Comparison of ENCODE assay signal across 29 cellular contexts in the genomic region with DNA sequence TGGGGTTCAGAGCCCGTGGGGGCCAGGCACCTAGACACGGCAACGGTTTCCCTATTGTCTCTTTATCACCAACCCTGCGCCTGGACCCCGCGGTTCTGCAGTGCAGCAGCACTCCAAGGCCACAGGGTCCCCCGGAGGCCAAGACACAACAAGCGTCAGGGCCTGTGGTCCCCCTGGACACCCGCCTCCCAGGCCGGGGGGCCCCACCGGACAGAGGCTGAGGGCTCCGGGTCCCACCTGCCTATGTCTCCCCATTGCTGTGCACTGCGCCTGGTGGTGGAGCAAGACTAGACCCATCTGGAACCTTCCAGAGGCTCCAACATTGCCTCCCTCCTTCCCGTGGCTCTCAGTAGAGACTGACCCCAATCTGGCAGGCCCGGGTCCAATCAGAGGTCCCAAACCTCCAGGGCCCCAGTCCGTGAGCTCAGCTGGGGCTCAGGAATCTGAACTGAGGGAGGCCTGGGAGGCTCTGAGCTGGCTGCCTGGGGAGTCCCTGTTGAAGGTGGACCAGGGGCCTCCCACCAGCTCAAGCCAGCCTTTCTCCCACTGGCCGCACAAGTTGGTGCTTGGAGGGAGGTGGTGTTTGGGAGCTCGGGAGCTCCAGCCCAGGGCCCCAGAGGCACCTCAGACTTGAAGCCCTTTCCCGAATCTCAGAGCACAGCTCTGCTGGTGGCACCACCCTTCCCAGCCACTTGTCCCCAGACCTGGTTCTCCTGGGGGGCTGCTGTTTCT. TPM values are rescaled to one million over a fixed set of nuclear protein-coding genes. Genes with fewer than 3 reads are reported as not detected.
"Had no signal": no experiment of that assay in that cellular context is flagged by ENCODE, and none has a peak within 500 bp of the region (broad histone marks: within the 10 kb centered on the region; RNA-seq: fewer than 3 reads in every experiment).

No MANE protein-coding gene starts in this region.

- ATAC-seq: activated T-helper 17 cell treated with anti-CD3 and anti-CD28 coated beads, Interleukin-2, amount 50 U/mL, for 72 hours; body of pancreas had no signal

- H3K4me3 ChIP-seq: ascending aorta, body of pancreas had no signal

- DNase-seq: activated CD4-positive, alpha-beta memory T cell treated with anti-CD3 and anti-CD28 coated beads, Interleukin-2, amount 10 ng/mL, durations not matched to agents 7 days and 5 days; activated CD4-positive, alpha-beta T cell treated with anti-CD3 and anti-CD28 coated beads, Interleukin-2, amount 50 U/mL, for 1 hour; activated CD4-positive, CD25-positive, alpha-beta regulatory T cell; activated gamma-delta T cell; activated naive CD4-positive, alpha-beta T cell treated with anti-CD3 and anti-CD28 coated beads, Interleukin-2, amount 10 ng/mL, durations not matched to agents 7 days and 5 days; activated naive CD8-positive, alpha-beta T cell treated with anti-CD3 and anti-CD28 coated beads, Interleukin-2, amount 10 ng/mL, durations not matched to agents 7 days and 5 days; activated T-cell treated with anti-CD3 and anti-CD28 coated beads for 4 hours; activated T-cell treated with anti-CD3 and anti-CD28 coated beads, Interleukin-2, amount 50 U/mL, for 48 hours; body of pancreas; NCI-H1092; NCI-H1417; NCI-H1694; NCI-H2029; NCI-H345; NCI-H510A; NCI-H526 treated with DMSO at 0.1 percent for 48 hours; NCI-H82; NK-92 treated with Interleukin-12 subunit alpha and Interleukin-12 subunit beta, amount 100 ng/mL, for 24 hours; OCI-M1; SIG-M5; T-helper 1 cell had no signal

- H3K27ac ChIP-seq: ascending aorta, body of pancreas, KMS-11, VCaP had no signal

- H3K9me3 ChIP-seq: ascending aorta, body of pancreas had no signal

- H3K36me3 ChIP-seq: ascending aorta had no signal

- H3K4me2 ChIP-seq: KMS-11 had no signal

- H3K4me1 ChIP-seq: ascending aorta, body of pancreas had no signal

- FAIRE-seq: bronchial epithelial cell had no signal

- H3K9ac ChIP-seq: KMS-11 had no signal

- H3K27me3 ChIP-seq: ascending aorta, body of pancreas had no signal

RNA-seq across cellular contexts. Expression of gene GATA5, which starts 8.8 kb away (rescaled TPM):
- total RNA-seq: activated CD4-positive, alpha-beta memory T cell treated with anti-CD3 and anti-CD28 coated beads, Interleukin-2, amount 10 ng/mL, durations not matched to agents 7 days and 5 days; activated CD8-positive, alpha-beta memory T cell treated with anti-CD3 and anti-CD28 coated beads for 36 hours; activated naive CD8-positive, alpha-beta T cell treated with anti-CD3 and anti-CD28 coated beads, Interleukin-2, amount 10 ng/mL, durations not matched to agents 7 days and 5 days; activated T-helper 17 cell treated with anti-CD3 and anti-CD28 coated beads, Interleukin-2, amount 50 U/mL, for 72 hours; ascending aorta; body of pancreas; bronchial epithelial cell; MCF 10A; T-helper 2 cell treated with Interferon-gamma antibody and Interleukin-4, amounts not matched to agents 100 ng/mL and 5 ng/mL, for 36 hours had no signal

RNA-seq across cellular contexts. Expression of gene RBBP8NL, which starts 39.6 kb away (rescaled TPM):
- total RNA-seq: activated CD4-positive, alpha-beta memory T cell treated with anti-CD3 and anti-CD28 coated beads, Interleukin-2, amount 10 ng/mL, durations not matched to agents 7 days and 5 days; activated CD8-positive, alpha-beta memory T cell treated with anti-CD3 and anti-CD28 coated beads for 36 hours; activated naive CD8-positive, alpha-beta T cell treated with anti-CD3 and anti-CD28 coated beads, Interleukin-2, amount 10 ng/mL, durations not matched to agents 7 days and 5 days; activated T-helper 17 cell treated with anti-CD3 and anti-CD28 coated beads, Interleukin-2, amount 50 U/mL, for 72 hours; ascending aorta; MCF 10A; T-helper 2 cell treated with Interferon-gamma antibody and Interleukin-4, amounts not matched to agents 100 ng/mL and 5 ng/mL, for 36 hours had no signal
